ENCODE assay signal across 8 cellular contexts in genomic region chr12:123384994-123385376, GRCh38. TPM values are rescaled to one million over a fixed set of nuclear protein-coding genes. Genes with fewer than 3 reads are reported as not detected.
DNase-seq lines count a peak whose midpoint lies in the region; ATAC-seq, FAIRE-seq and TF ChIP-seq lines count a peak whose summit lies in the region.

No MANE protein-coding gene starts in this region.

- H3K27me3 ChIP-seq in small intestine (ENCODE audit: control insufficient read depth in 2 of 2, insufficient read depth in 2 of 2, low read length in 2 of 2), result no peaks in the 10 kb centered on the region

- no peaks in the 10 kb centered on the region for H3K9me3 Mint-ChIP-seq in natural killer cell

- peaks cover 3 to 4% of the 10 kb centered on the region in 2 donors for H3K4me1 ChIP-seq in small intestine (ENCODE audit: control insufficient read depth in 2 of 2, insufficient read depth in 1 of 2, low read depth in 1 of 2, low read length in 1 of 2)

- peaks cover 26 to 27% of the 10 kb centered on the region in 2 donors for H3K4me1 Mint-ChIP-seq in natural killer cell

- H3K27ac Mint-ChIP-seq in natural killer cell, result peak overlapping the region in 1 of 2 donors; percentile 89

- H3K4me3 ChIP-seq in coronary artery, result peak overlapping the region; percentile 95
- H3K4me3 ChIP-seq in small intestine (ENCODE audit: low read depth in 1 of 2, low read length in 2 of 2), result peak overlapping the region in 1 of 2 donors; percentile 67

- no peak for DNase-seq in coronary artery (ENCODE audit: low spot score)
- DNase-seq in natural killer cell, result no peak
- DNase-seq in small intestine, result no peak
- no peak for DNase-seq in NCI-H187 treated with DMSO at 0.1 percent for 48 hours (lab: John Stamatoyannopoulos, UW)
- DNase-seq in 8988T, result no peak

- H3K27me3 Mint-ChIP-seq in natural killer cell (ENCODE audit: low read depth in 2 of 2), result no peaks in the 10 kb centered on the region

- peak overlapping the region; percentile 99 for H3K4me3 Mint-ChIP-seq in natural killer cell

- 17 to 26% (median 18%) methylated on average over 1 of the region's 1 CpG for WGBS in small intestine, 3 donors

- TF ChIP-seq CTCF in C4-2B (conservative IDR thresholded peaks at IDR 0.05) (no peak), coronary artery (IDR thresholded peaks at IDR 0.05) (no peak), natural killer cell (IDR thresholded peaks at IDR 0.05) (no peak)

- H3K36me3 Mint-ChIP-seq in natural killer cell, result no peaks in the 10 kb centered on the region

- H3K36me3 ChIP-seq in KOPT-K1 (ENCODE audit: insufficient read depth, low read length) (peaks cover 1% of the 10 kb centered on the region; the same call in 1 of the 2 replicates), small intestine (ENCODE audit: control insufficient read depth in 2 of 2, insufficient read depth in 2 of 2, low read length in 2 of 2) (no peaks in the 10 kb centered on the region)

- ATAC-seq in natural killer cell, result no peak
- ATAC-seq in HG02885 (IDR thresholded peaks at IDR 0.05; ENCODE audit: poor library complexity, unreplicated experiment), result no peak

- H3K27ac ChIP-seq in C4-2B (peak overlapping the region; percentile 87), KOPT-K1 (ENCODE audit: low read depth, low read length, poor library complexity, severe bottlenecking) (peak overlapping the region; percentile 81), coronary artery (no peak overlapping the region), small intestine (ENCODE audit: low read depth in 1 of 2, low read length in 1 of 2) (no peak overlapping the region)

- H3K9me3 ChIP-seq in KOPT-K1 (ENCODE audit: insufficient read depth, low read length, poor library complexity, severe bottlenecking) (no peaks in the 10 kb centered on the region), small intestine (ENCODE audit: control insufficient read depth, low read depth) (no peaks in the 10 kb centered on the region)

- no peak for FAIRE-seq in small intestine (lab: Jason Lieb, UNC)

- intact Hi-C loops in natural killer cell (cut with micrococcal nuclease), result loop anchor here (1.0 to 5.0 kb wide), 3 partner anchors 20 to 197 kb away; partner anchors contain the start of genes SNRNP35 and TMED2

RNA-seq across cellular contexts. Expression of gene KMT5A, which starts 1.1 kb away (rescaled TPM):
- 10 to 100 TPM; 24.9 to 50.2 (median 48.7) TPM for total RNA-seq in natural killer cell
- polyA plus RNA-seq in small intestine, result 10 to 100 TPM; 14.3 to 21.8 (median 15.4) TPM

RNA-seq across cellular contexts. Expression of gene SBNO1, which starts 20.3 kb away (rescaled TPM):
- 10 to 100 TPM; 30.7 to 40.3 (median 34.3) TPM for total RNA-seq in natural killer cell
- polyA plus RNA-seq in small intestine, result 1 to 10 TPM; 5.1 to 7.0 (median 6.0) TPM

RNA-seq across cellular contexts. Expression of gene RILPL2, which starts 51.5 kb away (rescaled TPM):
- 1 to 10 TPM; 3.6 to 5.5 (median 4.4) TPM for total RNA-seq in natural killer cell
- 1 to 10 TPM in 2 of 3 donors, under 1 TPM in 1; 0.45 to 5.1 (median 2.7) TPM for polyA plus RNA-seq in small intestine

Comparison
In these comparisons a context has a peak if more than half of its experiments do, and no peak if none do; other contexts are left out.
1. H3K27ac ChIP-seq: peak in C4-2B (single experiment) and KOPT-K1 (single experiment); none in coronary artery (0 of 2) and small intestine (0 of 2).